8 cellular contexts compared by ENCODE assay signal in genomic region chr7:101952355-101953247, GRCh38.
DNase-seq lines count a peak whose midpoint lies in the region; ATAC-seq and TF ChIP-seq lines count a peak whose summit lies in the region.

No MANE protein-coding gene starts in this region.

- CTCF ChIA-PET in activated CD4-positive, alpha-beta T cell treated with anti-CD3 and anti-CD28 coated beads for 36 hours (lab: Charles Lee), result no interaction called here

- no peaks in the 10 kb centered on the region for H3K36me3 Mint-ChIP-seq in activated CD4-positive, alpha-beta T cell treated with anti-CD3 and anti-CD28 coated beads for 36 hours (ENCODE audit: low read depth)
- H3K36me3 Mint-ChIP-seq in activated T-helper 1 cell treated with anti-CD3 and anti-CD28 coated beads, Interleukin-12 subunit alpha, Interleukin-12 subunit beta, Interleukin-2, Interleukin-4 antibody, amounts not matched to agents 30 ng/mL and 10 ng/mL and 1 ng/mL, durations not matched to agents 14 hours and 24 hours and 36 hours (ENCODE audit: low read depth), result no peaks in the 10 kb centered on the region

- H3K4me3 Mint-ChIP-seq in activated CD4-positive, alpha-beta T cell treated with anti-CD3 and anti-CD28 coated beads for 36 hours, result peak overlapping the region; percentile 27
- H3K4me3 Mint-ChIP-seq in activated T-helper 1 cell treated with anti-CD3 and anti-CD28 coated beads, Interleukin-12 subunit alpha, Interleukin-12 subunit beta, Interleukin-2, Interleukin-4 antibody, amounts not matched to agents 30 ng/mL and 10 ng/mL and 1 ng/mL, durations not matched to agents 14 hours and 24 hours and 36 hours, result no peak overlapping the region

- H3K27ac ChIP-seq in right cardiac atrium (ENCODE audit: low read length), result peak overlapping the region; percentile 21
- peak overlapping the region; percentile 10 to 90 (median 81) for H3K27ac ChIP-seq in stomach

- no peaks in the 10 kb centered on the region for H3K36me3 ChIP-seq in stomach

- TF ChIP-seq EP300 in stomach (IDR thresholded peaks at IDR 0.05), result no peak

- TF ChIP-seq CTCF in stomach (IDR thresholded peaks at IDR 0.05), result no peak
- no peak for TF ChIP-seq CTCF in GM13976 (IDR thresholded peaks at IDR 0.05; ENCODE audit: borderline replicate concordance, control extremely low read depth, extremely low read depth, insufficient read depth, missing control alignments)

- H3K4me1 Mint-ChIP-seq in activated CD4-positive, alpha-beta T cell treated with anti-CD3 and anti-CD28 coated beads for 36 hours, result peaks cover 28% of the 10 kb centered on the region
- peaks cover 10% of the 10 kb centered on the region for H3K4me1 Mint-ChIP-seq in activated T-helper 1 cell treated with anti-CD3 and anti-CD28 coated beads, Interleukin-12 subunit alpha, Interleukin-12 subunit beta, Interleukin-2, Interleukin-4 antibody, amounts not matched to agents 30 ng/mL and 10 ng/mL and 1 ng/mL, durations not matched to agents 14 hours and 24 hours and 36 hours (ENCODE audit: low read depth)

- in situ Hi-C loops in GM13976 (cut with MboI; ENCODE audit: low sequenced_read_pairs, unreplicated experiment), result no loop called here

- H3K4me1 ChIP-seq in right cardiac atrium (ENCODE audit: control insufficient read depth, insufficient read depth, low read length), result peaks cover 10% of the 10 kb centered on the region
- H3K4me1 ChIP-seq in stomach, result peaks cover 25 to 78% (median 52%) of the 10 kb centered on the region in 4 donors

- intact Hi-C loops in activated CD4-positive, alpha-beta T cell treated with anti-CD3 and anti-CD28 coated beads for 36 hours (cut with DNase I, micrococcal nuclease), result no loop called here
- intact Hi-C loops in activated T-helper 1 cell treated with anti-CD3 and anti-CD28 coated beads, Interleukin-12 subunit alpha, Interleukin-12 subunit beta, Interleukin-2, Interleukin-4 antibody, amounts not matched to agents 30 ng/mL and 10 ng/mL and 1 ng/mL, durations not matched to agents 14 hours and 24 hours and 36 hours (cut with micrococcal nuclease), result no loop called here
- intact Hi-C loops in right cardiac atrium (cut with DNase I), result no loop called here
- intact Hi-C loops in stomach (cut with DNase I; ENCODE audit: low total_unique reads), result no loop called here

- TF ChIP-seq POLR2A in stomach (IDR thresholded peaks at IDR 0.05), result no peak

- peak; percentile 11 for DNase-seq in activated CD4-positive, alpha-beta T cell treated with anti-CD3 and anti-CD28 coated beads for 36 hours
- DNase-seq in activated CD4-positive, alpha-beta T cell treated with anti-CD3 and anti-CD28 coated beads for 4 hours, result no peak
- DNase-seq in activated T-helper 1 cell treated with anti-CD3 and anti-CD28 coated beads, Interleukin-12 subunit alpha, Interleukin-12 subunit beta, Interleukin-2, Interleukin-4 antibody, amounts not matched to agents 30 ng/mL and 10 ng/mL and 1 ng/mL, durations not matched to agents 14 hours and 24 hours and 36 hours (ENCODE audit: low spot score), result no peak
- peak in 1 of 3 donors; percentile 26 for DNase-seq in right cardiac atrium
- DNase-seq in stomach, result no peak
- DNase-seq in mucosa of gallbladder (ENCODE audit: low spot score), result no peak
- no peak for DNase-seq in GM13976 (ENCODE audit: low spot score)

- no peaks in the 10 kb centered on the region for H3K9me3 Mint-ChIP-seq in activated CD4-positive, alpha-beta T cell treated with anti-CD3 and anti-CD28 coated beads for 36 hours (ENCODE audit: low read depth)
- H3K9me3 Mint-ChIP-seq in activated T-helper 1 cell treated with anti-CD3 and anti-CD28 coated beads, Interleukin-12 subunit alpha, Interleukin-12 subunit beta, Interleukin-2, Interleukin-4 antibody, amounts not matched to agents 30 ng/mL and 10 ng/mL and 1 ng/mL, durations not matched to agents 14 hours and 24 hours and 36 hours, result no peaks in the 10 kb centered on the region

- no peaks in the 10 kb centered on the region for H3K9me3 ChIP-seq in right cardiac atrium (ENCODE audit: control insufficient read depth, low read length)
- no peaks in the 10 kb centered on the region for H3K9me3 ChIP-seq in stomach

- ATAC-seq in activated CD4-positive, alpha-beta T cell treated with anti-CD3 and anti-CD28 coated beads for 36 hours, result no peak
- ATAC-seq in right cardiac atrium (peak in 1 of 2 donors; percentile 38), HG03432 (IDR thresholded peaks at IDR 0.05; ENCODE audit: unreplicated experiment) (no peak)

- H3K27ac Mint-ChIP-seq in activated CD4-positive, alpha-beta T cell treated with anti-CD3 and anti-CD28 coated beads for 36 hours, result peak overlapping the region; percentile 91
- H3K27ac Mint-ChIP-seq in activated T-helper 1 cell treated with anti-CD3 and anti-CD28 coated beads, Interleukin-12 subunit alpha, Interleukin-12 subunit beta, Interleukin-2, Interleukin-4 antibody, amounts not matched to agents 30 ng/mL and 10 ng/mL and 1 ng/mL, durations not matched to agents 14 hours and 24 hours and 36 hours, result peak overlapping the region; percentile 8

- POLR2A ChIA-PET in activated CD4-positive, alpha-beta T cell treated with anti-CD3 and anti-CD28 coated beads for 36 hours (lab: Charles Lee), result no interaction called here

- no peaks in the 10 kb centered on the region for H3K27me3 ChIP-seq in right cardiac atrium (ENCODE audit: control insufficient read depth, insufficient read depth)
- H3K27me3 ChIP-seq in stomach, result no peaks in the 10 kb centered on the region

- no peaks in the 10 kb centered on the region for H3K27me3 Mint-ChIP-seq in activated CD4-positive, alpha-beta T cell treated with anti-CD3 and anti-CD28 coated beads for 36 hours
- H3K27me3 Mint-ChIP-seq in activated T-helper 1 cell treated with anti-CD3 and anti-CD28 coated beads, Interleukin-12 subunit alpha, Interleukin-12 subunit beta, Interleukin-2, Interleukin-4 antibody, amounts not matched to agents 30 ng/mL and 10 ng/mL and 1 ng/mL, durations not matched to agents 14 hours and 24 hours and 36 hours (ENCODE audit: insufficient read depth), result no peaks in the 10 kb centered on the region

- 86% methylated on average over 29 of the region's 29 CpGs for WGBS in right cardiac atrium
- 80 to 89% (median 87%) methylated on average over 29 of the region's 29 CpGs for WGBS in stomach, 5 donors

- H3K4me3 ChIP-seq in right cardiac atrium (ENCODE audit: low read length) (no peak overlapping the region), stomach (no peak overlapping the region)
